6 cellular contexts compared by ENCODE assay signal in the genomic region with DNA sequence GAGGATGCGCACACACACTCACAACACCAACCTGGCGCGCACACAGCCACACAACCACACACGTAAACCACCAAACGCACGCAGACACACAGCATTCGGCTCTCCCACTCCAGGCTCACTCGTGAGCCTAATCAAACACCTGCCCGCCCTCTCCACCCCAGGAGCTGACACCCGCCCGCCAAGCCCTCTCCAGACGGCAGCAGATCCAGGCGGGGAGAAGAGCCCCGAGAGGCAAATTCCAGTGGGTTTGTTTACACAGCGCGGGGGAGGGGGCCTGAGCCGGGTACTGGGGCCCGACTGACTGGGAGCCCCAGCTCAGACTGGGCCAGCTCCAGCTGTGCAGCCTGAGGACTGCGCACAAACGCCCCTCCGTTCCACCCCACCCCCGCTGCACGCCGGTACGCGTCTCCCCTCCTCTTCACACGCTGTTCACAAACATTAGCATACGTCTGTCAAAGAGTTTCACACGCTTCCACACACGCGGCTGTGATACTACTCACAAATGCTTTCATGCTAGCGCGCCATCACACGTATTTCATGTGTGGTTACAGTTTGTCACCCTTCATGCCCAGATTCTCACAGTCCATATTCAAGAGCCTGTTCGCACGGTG. TPM values are rescaled to one million over a fixed set of nuclear protein-coding genes. Genes with fewer than 3 reads are reported as not detected.
DNase-seq lines count a peak whose midpoint lies in the region; ATAC-seq, FAIRE-seq and TF ChIP-seq lines count a peak whose summit lies in the region.

No MANE protein-coding gene starts in this region.

- H3K4me3 Mint-ChIP-seq in activated T-helper 2 cell treated with anti-CD3 and anti-CD28 coated beads, Interferon-gamma antibody, Interleukin-2, Interleukin-4, amounts not matched to agents 10 μg/mL and 5 μg/mL and 100 μg/mL, durations not matched to agents 14 hours and 24 hours and 36 hours (ENCODE audit: low read depth), result peak overlapping the region; percentile 75

- peaks cover 18% of the 10 kb centered on the region for H3K4me1 Mint-ChIP-seq in activated T-helper 2 cell treated with anti-CD3 and anti-CD28 coated beads, Interferon-gamma antibody, Interleukin-2, Interleukin-4, amounts not matched to agents 10 μg/mL and 5 μg/mL and 100 μg/mL, durations not matched to agents 14 hours and 24 hours and 36 hours (ENCODE audit: low read depth)

- no peaks in the 10 kb centered on the region for H3K9me3 Mint-ChIP-seq in activated T-helper 2 cell treated with anti-CD3 and anti-CD28 coated beads, Interferon-gamma antibody, Interleukin-2, Interleukin-4, amounts not matched to agents 10 μg/mL and 5 μg/mL and 100 μg/mL, durations not matched to agents 14 hours and 24 hours and 36 hours

- no peak for TF ChIP-seq CTCF in GM20000 (IDR thresholded peaks at IDR 0.05; ENCODE audit: extremely low read depth, missing control alignments)

- peak; percentile 36 for DNase-seq in NCI-H128 (lab: John Stamatoyannopoulos, UW; ENCODE audit: unreplicated experiment)
- DNase-seq in activated T-helper 2 cell treated with anti-CD3 and anti-CD28 coated beads, Interferon-gamma antibody, Interleukin-2, Interleukin-4, amounts not matched to agents 10 μg/mL and 5 μg/mL and 100 μg/mL, durations not matched to agents 14 hours and 24 hours and 36 hours (ENCODE audit: low spot score), result no peak
- peak; percentile 25 for DNase-seq in stimulated activated naive CD8-positive, alpha-beta T cell treated with anti-CD3 and anti-CD28 coated beads, Interleukin-15, Interleukin-2, amounts not matched to agents 100 U/mL and 50 U/mL, for 24 hours
- no peak for DNase-seq in RCC 7860 (ENCODE audit: low spot score)
- DNase-seq in GM20000 (ENCODE audit: low spot score), result no peak

- H3K4me3 ChIP-seq in iPS-18c (ENCODE audit: insufficient read depth, low read depth, low read length), result peak overlapping the region; percentile 64

- peak; percentile 47 for ATAC-seq in stimulated activated naive CD8-positive, alpha-beta T cell treated with anti-CD3 and anti-CD28 coated beads, Interleukin-15, Interleukin-2, amounts not matched to agents 100 U/mL and 50 U/mL, for 24 hours

- no peak overlapping the region for H3K27ac Mint-ChIP-seq in activated T-helper 2 cell treated with anti-CD3 and anti-CD28 coated beads, Interferon-gamma antibody, Interleukin-2, Interleukin-4, amounts not matched to agents 10 μg/mL and 5 μg/mL and 100 μg/mL, durations not matched to agents 14 hours and 24 hours and 36 hours

- peaks cover 2% of the 10 kb centered on the region for H3K9me3 ChIP-seq in iPS-18c (ENCODE audit: control insufficient read depth, insufficient read depth, low read length)

- no peak for FAIRE-seq in RCC 7860 (lab: Jason Lieb, UNC)

- no peaks in the 10 kb centered on the region for H3K36me3 Mint-ChIP-seq in activated T-helper 2 cell treated with anti-CD3 and anti-CD28 coated beads, Interferon-gamma antibody, Interleukin-2, Interleukin-4, amounts not matched to agents 10 μg/mL and 5 μg/mL and 100 μg/mL, durations not matched to agents 14 hours and 24 hours and 36 hours (ENCODE audit: low read depth)

- intact Hi-C loops in activated T-helper 2 cell treated with anti-CD3 and anti-CD28 coated beads, Interferon-gamma antibody, Interleukin-2, Interleukin-4, amounts not matched to agents 10 μg/mL and 5 μg/mL and 100 μg/mL, durations not matched to agents 14 hours and 24 hours and 36 hours (cut with micrococcal nuclease), result no loop called here

- H3K27me3 Mint-ChIP-seq in activated T-helper 2 cell treated with anti-CD3 and anti-CD28 coated beads, Interferon-gamma antibody, Interleukin-2, Interleukin-4, amounts not matched to agents 10 μg/mL and 5 μg/mL and 100 μg/mL, durations not matched to agents 14 hours and 24 hours and 36 hours (ENCODE audit: low read depth), result peaks cover 51% of the 10 kb centered on the region

RNA-seq across cellular contexts. Expression of gene EFNA1, which starts 1.1 kb away (rescaled TPM):
- 0.18 and 0.39 TPM in 2 replicates for total RNA-seq in activated T-helper 2 cell treated with anti-CD3 and anti-CD28 coated beads, Interferon-gamma antibody, Interleukin-2, Interleukin-4, amounts not matched to agents 10 μg/mL and 5 μg/mL and 100 μg/mL, durations not matched to agents 14 hours and 24 hours and 36 hours

RNA-seq across cellular contexts. Expression of gene SLC50A1, which starts 9.1 kb away (rescaled TPM):
- total RNA-seq in activated T-helper 2 cell treated with anti-CD3 and anti-CD28 coated beads, Interferon-gamma antibody, Interleukin-2, Interleukin-4, amounts not matched to agents 10 μg/mL and 5 μg/mL and 100 μg/mL, durations not matched to agents 14 hours and 24 hours and 36 hours, result 56.9 and 58.0 TPM in 2 replicates

RNA-seq across cellular contexts. Expression of gene DPM3, which starts 13.7 kb away (rescaled TPM):
- 49.0 and 51.0 TPM in 2 replicates for total RNA-seq in activated T-helper 2 cell treated with anti-CD3 and anti-CD28 coated beads, Interferon-gamma antibody, Interleukin-2, Interleukin-4, amounts not matched to agents 10 μg/mL and 5 μg/mL and 100 μg/mL, durations not matched to agents 14 hours and 24 hours and 36 hours

RNA-seq across cellular contexts. Expression of gene KRTCAP2, which starts 46.5 kb away (rescaled TPM):
- 237 and 247 TPM in 2 replicates for total RNA-seq in activated T-helper 2 cell treated with anti-CD3 and anti-CD28 coated beads, Interferon-gamma antibody, Interleukin-2, Interleukin-4, amounts not matched to agents 10 μg/mL and 5 μg/mL and 100 μg/mL, durations not matched to agents 14 hours and 24 hours and 36 hours

RNA-seq across cellular contexts. Expression of gene TRIM46, which starts 47.0 kb away (rescaled TPM):
- 10.7 and 11.5 TPM in 2 replicates for total RNA-seq in activated T-helper 2 cell treated with anti-CD3 and anti-CD28 coated beads, Interferon-gamma antibody, Interleukin-2, Interleukin-4, amounts not matched to agents 10 μg/mL and 5 μg/mL and 100 μg/mL, durations not matched to agents 14 hours and 24 hours and 36 hours

Comparison
In these comparisons a context has a peak if more than half of its experiments do, and no peak if none do; other contexts are left out.
1. DNase-seq: peak in NCI-H128 (single experiment) and stimulated activated naive CD8-positive, alpha-beta T cell treated with anti-CD3 and anti-CD28 coated beads, Interleukin-15, Interleukin-2, amounts not matched to agents 100 U/mL and 50 U/mL, for 24 hours (single experiment); none in activated T-helper 2 cell treated with anti-CD3 and anti-CD28 coated beads, Interferon-gamma antibody, Interleukin-2, Interleukin-4, amounts not matched to agents 10 μg/mL and 5 μg/mL and 100 μg/mL, durations not matched to agents 14 hours and 24 hours and 36 hours (single experiment), RCC 7860 (single experiment) and GM20000 (single experiment).